In genomic region chr6:33429745-33430042, GRCh38 we compare ENCODE assay signal across 10 cellular contexts. TPM values are rescaled to one million over a fixed set of nuclear protein-coding genes. Genes with fewer than 3 reads are reported as not detected.
A peak's percentile ranks its signal among the peaks of the same experiment; 100 is the strongest.
DNase-seq lines count a peak whose midpoint lies in the region; TF ChIP-seq lines count a peak whose summit lies in the region.
"Had no signal": no experiment of that assay in that cellular context is flagged by ENCODE, and none has a peak within 500 bp of the region (broad histone marks: within the 10 kb centered on the region; RNA-seq: fewer than 3 reads in every experiment).

No MANE protein-coding gene starts in this region.

- H3K36me3 ChIP-seq in suprapubic skin, result peaks cover 8% of the 10 kb centered on the region

- H3K4me3 Mint-ChIP-seq in activated naive CD4-positive, alpha-beta T cell treated with anti-CD3 and anti-CD28 coated beads, Interleukin-2, amount 10 ng/mL, durations not matched to agents 7 days and 5 days, result peak overlapping the region; percentile 81
- H3K4me3 Mint-ChIP-seq in activated T-helper 1 cell treated with anti-CD3 and anti-CD28 coated beads, Interleukin-12 subunit alpha, Interleukin-12 subunit beta, Interleukin-2, Interleukin-4 antibody, amounts not matched to agents 30 ng/mL and 10 ng/mL and 1 ng/mL, durations not matched to agents 14 hours and 24 hours and 36 hours, result peak overlapping the region; percentile 89
- peak overlapping the region; percentile 89 to 95 (median 92) for H3K4me3 Mint-ChIP-seq in immature natural killer cell

- peaks cover 80% of the 10 kb centered on the region for H3K4me1 Mint-ChIP-seq in activated naive CD4-positive, alpha-beta T cell treated with anti-CD3 and anti-CD28 coated beads, Interleukin-2, amount 10 ng/mL, durations not matched to agents 7 days and 5 days
- H3K4me1 Mint-ChIP-seq in activated T-helper 1 cell treated with anti-CD3 and anti-CD28 coated beads, Interleukin-12 subunit alpha, Interleukin-12 subunit beta, Interleukin-2, Interleukin-4 antibody, amounts not matched to agents 30 ng/mL and 10 ng/mL and 1 ng/mL, durations not matched to agents 14 hours and 24 hours and 36 hours (ENCODE audit: low read depth), result peaks cover 66% of the 10 kb centered on the region
- peaks cover 76 to 80% of the 10 kb centered on the region in 2 donors for H3K4me1 Mint-ChIP-seq in immature natural killer cell

- no peak for TF ChIP-seq CTCF in suprapubic skin (IDR thresholded peaks at IDR 0.05)

- 17% methylated on average over 3 of the region's 3 CpGs for WGBS in suprapubic skin

- H3K27ac ChIP-seq in suprapubic skin, result peak overlapping the region; percentile 92

- CTCF ChIA-PET in activated naive CD4-positive, alpha-beta T cell treated with anti-CD3 and anti-CD28 coated beads, Interleukin-2, amount 10 ng/mL, durations not matched to agents 7 days and 5 days (lab: Charles Lee), result interaction anchor here (1.3 to 1.6 kb wide), 3 partner anchors 11 to 130 kb away, joined by 5 to 6 read pairs (median 5); partner anchors contain the start of genes CUTA and ZBTB9

- H3K27me3 ChIP-seq in suprapubic skin, result no peaks in the 10 kb centered on the region

- no peaks in the 10 kb centered on the region for H3K9me3 Mint-ChIP-seq in activated naive CD4-positive, alpha-beta T cell treated with anti-CD3 and anti-CD28 coated beads, Interleukin-2, amount 10 ng/mL, durations not matched to agents 7 days and 5 days
- H3K9me3 Mint-ChIP-seq in activated T-helper 1 cell treated with anti-CD3 and anti-CD28 coated beads, Interleukin-12 subunit alpha, Interleukin-12 subunit beta, Interleukin-2, Interleukin-4 antibody, amounts not matched to agents 30 ng/mL and 10 ng/mL and 1 ng/mL, durations not matched to agents 14 hours and 24 hours and 36 hours, result no peaks in the 10 kb centered on the region
- no peaks in the 10 kb centered on the region for H3K9me3 Mint-ChIP-seq in immature natural killer cell

- no peaks in the 10 kb centered on the region for H3K27me3 Mint-ChIP-seq in activated naive CD4-positive, alpha-beta T cell treated with anti-CD3 and anti-CD28 coated beads, Interleukin-2, amount 10 ng/mL, durations not matched to agents 7 days and 5 days
- H3K27me3 Mint-ChIP-seq in activated T-helper 1 cell treated with anti-CD3 and anti-CD28 coated beads, Interleukin-12 subunit alpha, Interleukin-12 subunit beta, Interleukin-2, Interleukin-4 antibody, amounts not matched to agents 30 ng/mL and 10 ng/mL and 1 ng/mL, durations not matched to agents 14 hours and 24 hours and 36 hours (ENCODE audit: insufficient read depth), result no peaks in the 10 kb centered on the region
- peaks cover 15 to 31% (median 21%) of the 10 kb centered on the region in 3 donors for H3K27me3 Mint-ChIP-seq in immature natural killer cell (ENCODE audit: low read depth in 3 of 3)

- intact Hi-C loops in activated T-helper 1 cell treated with anti-CD3 and anti-CD28 coated beads, Interleukin-12 subunit alpha, Interleukin-12 subunit beta, Interleukin-2, Interleukin-4 antibody, amounts not matched to agents 30 ng/mL and 10 ng/mL and 1 ng/mL, durations not matched to agents 14 hours and 24 hours and 36 hours (cut with micrococcal nuclease), result loop anchor here (2.0 to 5.0 kb wide), 3 partner anchors 13 to 193 kb away; partner anchors contain the start of genes ITPR3, RPS18 and VPS52

- H3K4me3 ChIP-seq in suprapubic skin, result no peak overlapping the region

- peak overlapping the region; percentile 93 for H3K27ac Mint-ChIP-seq in activated naive CD4-positive, alpha-beta T cell treated with anti-CD3 and anti-CD28 coated beads, Interleukin-2, amount 10 ng/mL, durations not matched to agents 7 days and 5 days
- H3K27ac Mint-ChIP-seq in activated T-helper 1 cell treated with anti-CD3 and anti-CD28 coated beads, Interleukin-12 subunit alpha, Interleukin-12 subunit beta, Interleukin-2, Interleukin-4 antibody, amounts not matched to agents 30 ng/mL and 10 ng/mL and 1 ng/mL, durations not matched to agents 14 hours and 24 hours and 36 hours, result peak overlapping the region; percentile 88
- peak overlapping the region; percentile 87 to 98 (median 96) for H3K27ac Mint-ChIP-seq in immature natural killer cell

- no peaks in the 10 kb centered on the region for H3K9me3 ChIP-seq in suprapubic skin

- TF ChIP-seq POLR2A in suprapubic skin (IDR thresholded peaks at IDR 0.05), result no peak

- peak; percentile 47 for DNase-seq in activated naive CD4-positive, alpha-beta T cell treated with anti-CD3 and anti-CD28 coated beads, Interleukin-2, amount 10 ng/mL, durations not matched to agents 7 days and 5 days
- no peak for DNase-seq in activated naive CD4-positive, alpha-beta T cell treated with Interleukin-2 at 50 U/mL for 16 hours
- no peak for DNase-seq in activated T-helper 1 cell treated with anti-CD3 and anti-CD28 coated beads, Interleukin-12 subunit alpha, Interleukin-12 subunit beta, Interleukin-2, Interleukin-4 antibody, amounts not matched to agents 30 ng/mL and 10 ng/mL and 1 ng/mL, durations not matched to agents 14 hours and 24 hours and 36 hours (ENCODE audit: low spot score)
- DNase-seq in immature natural killer cell (peak in 1 of 3 donors; percentile 39), suprapubic skin (ENCODE audit: low spot score in 2 of 2) (no peak), NCI-H510A treated with DMSO at 0.1 percent for 48 hours (lab: John Stamatoyannopoulos, UW) (no peak), NCI-H2081 treated with DMSO at 0.1 percent for 48 hours (lab: John Stamatoyannopoulos, UW) (no peak)
- DNase-seq in NK-92 treated with Interleukin-12 subunit alpha and Interleukin-12 subunit beta, amount 100 ng/mL, for 24 hours (lab: John Stamatoyannopoulos, UW), result no peak
- DNase-seq: left colon, NCI-H1417 had no signal

- TF ChIP-seq EP300 in suprapubic skin (IDR thresholded peaks at IDR 0.05), result no peak

- peaks cover 14% of the 10 kb centered on the region for H3K36me3 Mint-ChIP-seq in activated naive CD4-positive, alpha-beta T cell treated with anti-CD3 and anti-CD28 coated beads, Interleukin-2, amount 10 ng/mL, durations not matched to agents 7 days and 5 days
- H3K36me3 Mint-ChIP-seq in activated T-helper 1 cell treated with anti-CD3 and anti-CD28 coated beads, Interleukin-12 subunit alpha, Interleukin-12 subunit beta, Interleukin-2, Interleukin-4 antibody, amounts not matched to agents 30 ng/mL and 10 ng/mL and 1 ng/mL, durations not matched to agents 14 hours and 24 hours and 36 hours (ENCODE audit: low read depth), result peaks cover 11% of the 10 kb centered on the region
- no peaks in the 10 kb centered on the region for H3K36me3 Mint-ChIP-seq in immature natural killer cell

- peaks cover 65% of the 10 kb centered on the region for H3K4me1 ChIP-seq in suprapubic skin

RNA-seq across cellular contexts. Expression of gene SYNGAP1, which starts 9.8 kb away (rescaled TPM):
- total RNA-seq in activated T-helper 1 cell treated with anti-CD3 and anti-CD28 coated beads, Interleukin-12 subunit alpha, Interleukin-12 subunit beta, Interleukin-2, Interleukin-4 antibody, amounts not matched to agents 30 ng/mL and 10 ng/mL and 1 ng/mL, durations not matched to agents 14 hours and 24 hours and 36 hours, result 37.1 and 56.6 TPM in 2 replicates
- polyA plus RNA-seq in immature natural killer cell, result under 1 TPM; 0.02 to 0.32 (median 0.20) TPM
- 10 to 100 TPM; 13.5 to 30.4 (median 14.0) TPM for total RNA-seq in suprapubic skin

RNA-seq across cellular contexts. Expression of gene CUTA, which starts 11.8 kb away (rescaled TPM):
- total RNA-seq in activated T-helper 1 cell treated with anti-CD3 and anti-CD28 coated beads, Interleukin-12 subunit alpha, Interleukin-12 subunit beta, Interleukin-2, Interleukin-4 antibody, amounts not matched to agents 30 ng/mL and 10 ng/mL and 1 ng/mL, durations not matched to agents 14 hours and 24 hours and 36 hours, result 131 and 137 TPM in 2 replicates
- polyA plus RNA-seq in immature natural killer cell, result 100 to 1,000 TPM; 367 to 404 (median 404) TPM
- total RNA-seq in suprapubic skin, result 100 to 1,000 TPM; 119 to 185 (median 159) TPM

RNA-seq across cellular contexts. Expression of gene PHF1, which starts 18.9 kb away (rescaled TPM):
- total RNA-seq in activated T-helper 1 cell treated with anti-CD3 and anti-CD28 coated beads, Interleukin-12 subunit alpha, Interleukin-12 subunit beta, Interleukin-2, Interleukin-4 antibody, amounts not matched to agents 30 ng/mL and 10 ng/mL and 1 ng/mL, durations not matched to agents 14 hours and 24 hours and 36 hours, result 28.7 and 38.8 TPM in 2 replicates
- 10 to 100 TPM; 22.7 to 36.5 (median 29.8) TPM for polyA plus RNA-seq in immature natural killer cell
- 100 to 1,000 TPM in 1 of 4 donors, 10 to 100 TPM in 3; 35.9 to 102 (median 48.6) TPM for total RNA-seq in suprapubic skin

RNA-seq across cellular contexts. Expression of gene ZBTB9, which starts 24.7 kb away (rescaled TPM):
- total RNA-seq in activated T-helper 1 cell treated with anti-CD3 and anti-CD28 coated beads, Interleukin-12 subunit alpha, Interleukin-12 subunit beta, Interleukin-2, Interleukin-4 antibody, amounts not matched to agents 30 ng/mL and 10 ng/mL and 1 ng/mL, durations not matched to agents 14 hours and 24 hours and 36 hours, result 15.8 and 17.0 TPM in 2 replicates
- polyA plus RNA-seq in immature natural killer cell, result 1 to 10 TPM; 1.2 to 7.0 (median 3.0) TPM
- 1 to 10 TPM; 5.9 to 9.9 (median 7.4) TPM for total RNA-seq in suprapubic skin

RNA-seq across cellular contexts. Expression of gene KIFC1, which starts 38.1 kb away (rescaled TPM):
- 54.7 and 59.6 TPM in 2 replicates for total RNA-seq in activated T-helper 1 cell treated with anti-CD3 and anti-CD28 coated beads, Interleukin-12 subunit alpha, Interleukin-12 subunit beta, Interleukin-2, Interleukin-4 antibody, amounts not matched to agents 30 ng/mL and 10 ng/mL and 1 ng/mL, durations not matched to agents 14 hours and 24 hours and 36 hours
- polyA plus RNA-seq in immature natural killer cell, result 1 to 10 TPM in 2 of 3 donors, not detected in 1; 2.2 to 3.7 TPM
- total RNA-seq in suprapubic skin, result 10 to 100 TPM in 2 of 4 donors, 1 to 10 TPM in 2; 3.2 to 19.5 (median 9.8) TPM
